8 cellular contexts compared by ENCODE assay signal in genomic region chr3:136194409-136195257, GRCh38. TPM values are rescaled to one million over a fixed set of nuclear protein-coding genes. Genes with fewer than 3 reads are reported as not detected.
DNase-seq lines count a peak whose midpoint lies in the region; ATAC-seq, FAIRE-seq and TF ChIP-seq lines count a peak whose summit lies in the region.

No MANE protein-coding gene starts in this region.

- no peak for FAIRE-seq in HepG2 (lab: Jason Lieb, UNC)

- H3K36me3 ChIP-seq in IMR-90 (ENCODE audit: control insufficient read depth, insufficient read depth, low read length) (no peaks in the 10 kb centered on the region), HepG2 (replicated peaks in 1 of 2; ENCODE audit: control insufficient read depth in 1 of 2, insufficient read depth in 2 of 2, low read length in 2 of 2) (no peaks in the 10 kb centered on the region)

- H3K27me3 Mint-ChIP-seq in activated B cell treated with CpG ODN at 0.5 μM for 24 hours, result no peaks in the 10 kb centered on the region

- peak overlapping the region; percentile 41 for H4K91ac ChIP-seq in IMR-90 (ENCODE audit: insufficient read depth, low read depth, low read length)

- H3K4ac ChIP-seq in IMR-90 (ENCODE audit: low read depth, low read length), result peak overlapping the region; percentile 86

- H4K20me1 ChIP-seq in IMR-90 (ENCODE audit: insufficient read depth, low read length), result peaks cover 61% of the 10 kb centered on the region
- peaks cover 56% of the 10 kb centered on the region for H4K20me1 ChIP-seq in HepG2 (ENCODE audit: insufficient read depth, low read length)

- peak overlapping the region; percentile 93 for H2AK9ac ChIP-seq in IMR-90 (replicated peaks; ENCODE audit: low read depth, low read length, poor library complexity)

- peaks cover 67% of the 10 kb centered on the region for H3K79me2 ChIP-seq in HepG2 (ENCODE audit: insufficient read depth, low read length)

- TF ChIP-seq CTCF in AG09309 (IDR thresholded peaks at IDR 0.05; ENCODE audit: control insufficient read depth, insufficient read depth, low read depth, low read length, missing control alignments), result no peak
- no peak for TF ChIP-seq CTCF in IMR-90 (conservative IDR thresholded peaks at IDR 0.05; ENCODE audit: low read depth, low read length)
- TF ChIP-seq CTCF in activated B cell treated with CpG ODN at 0.5 μM for 24 hours (IDR thresholded peaks at IDR 0.05), result no peak
- TF ChIP-seq CTCF in HepG2 (CRISPR knock-in tag; IDR thresholded peaks at IDR 0.05), result no peak

- H3K14ac ChIP-seq in IMR-90 (replicated peaks; ENCODE audit: low read depth, low read length), result peak overlapping the region; percentile 93

- DNase-seq in AG09309 (ENCODE audit: low read depth) (no peak), IMR-90 (peak; percentile 23), activated B cell treated with CpG ODN at 0.5 μM for 24 hours (peak; percentile 34), caudate nucleus (lab: John Stamatoyannopoulos, UW) (peak in 11 of 61 donors; percentile 4 to 41 (median 20)), HepG2 (ENCODE audit: low spot score) (no peak), NCI-H510A (lab: John Stamatoyannopoulos, UW) (no peak)
- DNase-seq in stimulated activated CD4-positive, alpha-beta T cell treated with anti-CD3 and anti-CD28 coated beads, TNF-alpha, amount 100 ng/mL, for 48 hours (ENCODE audit: low read depth in 3 of 3), result peak; percentile 31 to 54 (median 31)

- H3K9me1 ChIP-seq in IMR-90 (ENCODE audit: insufficient read depth, low read length), result peaks cover 7% of the 10 kb centered on the region

- H3K4me3 Mint-ChIP-seq in activated B cell treated with CpG ODN at 0.5 μM for 24 hours, result peak overlapping the region; percentile 99

- peaks cover 47% of the 10 kb centered on the region for H3K36me3 Mint-ChIP-seq in activated B cell treated with CpG ODN at 0.5 μM for 24 hours (ENCODE audit: low read depth)

- peak overlapping the region; percentile 93 for H3K9ac ChIP-seq in IMR-90 (ENCODE audit: low read depth, low read length)
- H3K9ac ChIP-seq in HepG2 (ENCODE audit: insufficient read depth, low read depth, low read length), result peak overlapping the region; percentile 99

- peak overlapping the region; percentile 59 for H3K18ac ChIP-seq in IMR-90 (ENCODE audit: low read depth, low read length)

- H3K4me1 Mint-ChIP-seq in activated B cell treated with CpG ODN at 0.5 μM for 24 hours, result peaks cover 66% of the 10 kb centered on the region

- ATAC-seq in IMR-90 (ENCODE audit: low read depth), result no peak
- ATAC-seq in activated B cell treated with CpG ODN at 0.5 μM for 24 hours (ENCODE audit: low read depth), result no peak
- ATAC-seq in HepG2, result no peak
- ATAC-seq in HG03159 (IDR thresholded peaks at IDR 0.05; ENCODE audit: unreplicated experiment), result no peak

- H3K27ac Mint-ChIP-seq in activated B cell treated with CpG ODN at 0.5 μM for 24 hours, result peak overlapping the region; percentile 94

- no peaks in the 10 kb centered on the region for H3K9me3 Mint-ChIP-seq in activated B cell treated with CpG ODN at 0.5 μM for 24 hours

- H2AK5ac ChIP-seq in IMR-90 (ENCODE audit: low read depth, low read length), result peak overlapping the region; percentile 81; the same call in 1 of the 2 replicates

- peak overlapping the region; percentile 75 for H3K4me3 ChIP-seq in AG09309 (ENCODE audit: control insufficient read depth, low read depth, low read length)
- H3K4me3 ChIP-seq in IMR-90 (ENCODE audit: insufficient read depth, low read depth, low read length), result peak overlapping the region; percentile 97
- peak overlapping the region; percentile 80 to 93 (median 89) for H3K4me3 ChIP-seq in HepG2 (replicated peaks in 1 of 3; ENCODE audit: insufficient read depth in 1 of 3, low read depth in 2 of 3, low read length in 3 of 3)

- H2BK5ac ChIP-seq in IMR-90 (ENCODE audit: low read depth, low read length, poor library complexity, severe bottlenecking), result peak overlapping the region; percentile 98

- BruUV-seq in IMR-90 (replicated peaks; lab: Mats Ljungman, UMichigan) (no TSS peak), HepG2 (replicated peaks; lab: Mats Ljungman, UMichigan) (no TSS peak)

- H2BK120ac ChIP-seq in IMR-90 (ENCODE audit: low read depth, low read length), result peak overlapping the region; percentile 30

- peak overlapping the region; percentile 81 for H3K27ac ChIP-seq in IMR-90 (ENCODE audit: insufficient read depth, low read length)
- H3K27ac ChIP-seq in caudate nucleus (ENCODE audit: low read depth, low read length), result peak overlapping the region; percentile 99
- peak overlapping the region; percentile 92 for H3K27ac ChIP-seq in HepG2 (ENCODE audit: extremely low read length, insufficient read depth, low read length)

- peak overlapping the region in 1 of 2 experiments; percentile 19; a peak in 2 of 4 replicates for H4K8ac ChIP-seq in IMR-90 (ENCODE audit: low read depth in 2 of 2, low read length in 2 of 2)

- peak overlapping the region; percentile 84 for H2AFZ ChIP-seq in IMR-90 (replicated peaks; ENCODE audit: low read length, poor library complexity)
- no peak overlapping the region for H2AFZ ChIP-seq in HepG2 (ENCODE audit: low read length)

- CTCF ChIA-PET in IMR-90 (lab: Yijun Ruan, JAX) (no interaction called here), activated B cell treated with CpG ODN at 0.5 μM for 24 hours (lab: Charles Lee) (interaction anchor here (0.7 to 1.7 kb wide), 3 partner anchors 116 to 558 kb away, joined by 3 to 6 read pairs (median 4); partner anchors contain the start of gene STAG1), HepG2 (lab: Yijun Ruan, JAX; ENCODE audit: low intra/inter-chr PET ratio, low total read pairs) (no interaction called here)

- H3K27me3 ChIP-seq in IMR-90 (ENCODE audit: control insufficient read depth, insufficient read depth, low read length) (no peaks in the 10 kb centered on the region), HepG2 (ENCODE audit: control insufficient read depth in 1 of 2, insufficient read depth in 2 of 2, low read length in 2 of 2) (no peaks in the 10 kb centered on the region)

- H4K5ac ChIP-seq in IMR-90 (ENCODE audit: low read depth, low read length), result peak overlapping the region; percentile 57; the same call in 1 of the 2 replicates

- H3K23ac ChIP-seq in IMR-90 (ENCODE audit: low read depth, low read length), result peak overlapping the region; percentile 98

- H3K4me1 ChIP-seq in IMR-90 (ENCODE audit: control insufficient read depth, insufficient read depth, low read length), result peaks cover 5% of the 10 kb centered on the region
- H3K4me1 ChIP-seq in HepG2 (ENCODE audit: insufficient read depth, low read length), result peaks cover 42% of the 10 kb centered on the region

- H3K9me3 ChIP-seq in IMR-90 (ENCODE audit: control insufficient read depth, insufficient read depth, low read length) (no peaks in the 10 kb centered on the region), HepG2 (ENCODE audit: low read length) (no peaks in the 10 kb centered on the region)

- peak overlapping the region; percentile 91 for H3K56ac ChIP-seq in IMR-90 (ENCODE audit: extremely low read depth, insufficient read depth, low read length)

- in situ Hi-C loops in IMR-90 (cut with MboI; ENCODE audit: low sequenced_read_pairs), result no loop called here
- in situ Hi-C loops in HepG2 (cut with HindIII; ENCODE audit: extremely low pct_ligation_motif_present, low pct_unique_long_range_greater_than_20kb), result loop anchor here (5.0 kb wide), 1 partner anchor 53 kb away; no protein-coding TSS in a partner anchor

- peaks cover 0 to 18% of the 10 kb centered on the region in 2 experiments; a peak in 2 of 4 replicates for H3K79me1 ChIP-seq in IMR-90 (ENCODE audit: low read depth in 1 of 2, low read length in 2 of 2)

- no peak for TF ChIP-seq EP300 in HepG2 (IDR thresholded peaks at IDR 0.05; ENCODE audit: low read depth in 2 of 2, low read length in 2 of 2)
- TF ChIP-seq EP300 in HepG2 (CRISPR knock-in tag; IDR thresholded peaks at IDR 0.05; ENCODE audit: borderline replicate concordance), result no peak

- dilution Hi-C loops in IMR-90 (cut with HindIII; ENCODE audit: low sequenced_read_pairs, unreplicated experiment), result no loop called here

- TF ChIP-seq RAD21 in IMR-90 (IDR thresholded peaks at IDR 0.05; ENCODE audit: low read length) (no peak), HepG2 (CRISPR knock-in tag; IDR thresholded peaks at IDR 0.05) (no peak)

- TF ChIP-seq POLR2A in IMR-90 (IDR thresholded peaks at IDR 0.05; ENCODE audit: low read depth, low read length) (no peak), HepG2 (IDR thresholded peaks at IDR 0.05; ENCODE audit: insufficient read depth in 1 of 2, low read depth in 2 of 2, low read length in 2 of 2) (no peak)

- 0 out of 2 replicates have a peak overlapping the region, but pooled peaks have one; percentile 17 for H2BK20ac ChIP-seq in IMR-90 (ENCODE audit: low read depth, low read length)

- WGBS in IMR-90 (ENCODE audit: extremely low coverage in 2 of 2, insufficient read length in 1 of 2), 2 experiments, result 3% methylated on average over 31 of the region's 47 CpGs; no CpG with 5 or more reads in 1 of the 2 experiments
- WGBS in HepG2 (ENCODE audit: low lambda C conversion rate), result 1% methylated on average over 46 of the region's 47 CpGs

- POLR2A ChIA-PET in IMR-90 (lab: Charles Lee; ENCODE audit: unreplicated experiment) (interaction anchor here (0.5 to 0.6 kb wide), 3 partner anchors 10 to 736 kb away, joined by 3 to 10 read pairs (median 3); no protein-coding TSS in a partner anchor), activated B cell treated with CpG ODN at 0.5 μM for 24 hours (lab: Charles Lee) (interaction anchor here (0.6 to 5.4 kb wide), 13 partner anchors 9 to 1900 kb away, joined by 3 to 135 read pairs (median 7); partner anchors contain the start of genes NCK1, PCCB and STAG1), HepG2 (lab: Yijun Ruan, JAX) (interaction anchor here (3.1 to 4.9 kb wide), 3 partner anchors 8 to 60 kb away, joined by 30 to 131 read pairs (median 41); partner anchors contain the start of gene PCCB)

- H3K4me2 ChIP-seq in IMR-90 (ENCODE audit: low read depth, low read length) (peak overlapping the region; percentile 74), HepG2 (ENCODE audit: low read depth, low read length) (peak overlapping the region; percentile 79)

- H2BK15ac ChIP-seq in IMR-90 (ENCODE audit: low read depth, low read length), result no peak overlapping the region

- intact Hi-C loops in IMR-90 (cut with micrococcal nuclease), result loop anchor here (2.0 to 5.0 kb wide), 4 partner anchors 52 to 818 kb away; partner anchors contain the start of gene NCK1
- intact Hi-C loops in activated B cell treated with CpG ODN at 0.5 μM for 24 hours (cut with micrococcal nuclease), result loop anchor here (1.0 to 5.0 kb wide), 5 partner anchors 8 to 1978 kb away; partner anchors contain the start of gene DBR1
- intact Hi-C loops in HepG2 (cut with micrococcal nuclease; ENCODE audit: unreplicated experiment), result loop anchor here (5.0 to 10.0 kb wide), 2 partner anchors 117 to 560 kb away; partner anchors contain the start of gene STAG1

RNA-seq across cellular contexts. Expression of gene MSL2, which starts 1.5 kb away (rescaled TPM):
- total RNA-seq in IMR-90 (2012; rRNA removed), result 13.6 and 20.8 TPM in 2 replicates
- polyA plus RNA-seq in IMR-90 (2012; rRNA removed), result 4.0 and 7.1 TPM in 2 replicates
- 1.2 and 2.3 TPM in 2 replicates for polyA plus RNA-seq in IMR-90 (2012; cell fraction: cytosol; rRNA removed)
- polyA plus RNA-seq in IMR-90 (2012; cell fraction: nucleus; rRNA removed; ENCODE audit: low replicate concordance), result 0.79 and 3.5 TPM in 2 replicates
- total RNA-seq in activated B cell treated with CpG ODN at 0.5 μM for 24 hours, result 58.0 and 59.4 TPM in 2 replicates
- total RNA-seq in HepG2 (2016; rRNA removed; fragmentation: Illumina TruSeq; extraction: Trizol), result 11.7 and 17.1 TPM in 2 replicates
- 1.8 and 2.0 TPM in 2 replicates for total RNA-seq in HepG2 (2016; cell fraction: cytosol; rRNA removed; fragmentation: Illumina TruSeq; extraction: Trizol; ENCODE audit: low read depth)
- 10.6 and 15.3 TPM in 2 replicates for total RNA-seq in HepG2 (2016; cell fraction: insoluble cytoplasmic fraction; rRNA removed; fragmentation: Illumina TruSeq; extraction: Trizol)
- 8.2 and 11.6 TPM in 2 replicates for total RNA-seq in HepG2 (2016; cell fraction: membrane; rRNA removed; fragmentation: Illumina TruSeq; extraction: Trizol)
- total RNA-seq in HepG2 (2016; cell fraction: nucleus; rRNA removed; fragmentation: Illumina TruSeq; extraction: Trizol), result 17.1 and 20.1 TPM in 2 replicates
- polyA plus RNA-seq in HepG2 (2011; rRNA removed), result 4.8 and 6.9 TPM in 2 replicates
- 2.3 and 3.2 TPM in 2 replicates for polyA plus RNA-seq in HepG2 (2011; cell fraction: cytosol; rRNA removed)
- 5.1 and 5.2 TPM in 2 replicates for polyA plus RNA-seq in HepG2 (2011; cell fraction: nucleus; rRNA removed)
- polyA plus RNA-seq in HepG2 (2012), result 12.3 and 16.1 TPM in 2 replicates
- 0.44 and 0.52 TPM in 2 replicates for polyA plus RNA-seq in HepG2 (2016; cell fraction: cytosol; fragmentation: Illumina TruSeq; extraction: Trizol; ENCODE audit: low read depth)
- 11.7 and 11.8 TPM in 2 replicates for polyA plus RNA-seq in HepG2 (2016; cell fraction: insoluble cytoplasmic fraction; fragmentation: Illumina TruSeq; extraction: Trizol; ENCODE audit: low read depth)
- polyA plus RNA-seq in HepG2 (2016; cell fraction: membrane; fragmentation: Illumina TruSeq; extraction: Trizol; ENCODE audit: low read depth), result 3.9 and 4.0 TPM in 2 replicates
- 21.5 and 22.8 TPM in 2 replicates for polyA plus RNA-seq in HepG2 (2016; cell fraction: nucleus; fragmentation: Illumina TruSeq; extraction: Trizol; ENCODE audit: insufficient read depth, low read depth)
- 10.5 and 12.2 TPM in 2 replicates for polyA minus RNA-seq in HepG2 (2011; rRNA and poly(A)+ RNA removed; ENCODE audit: low replicate concordance)
- 7.3 and 8.4 TPM in 2 replicates for polyA minus RNA-seq in HepG2 (2011; cell fraction: cytosol; rRNA and poly(A)+ RNA removed)
- 20.3 and 20.6 TPM in 2 replicates for polyA minus RNA-seq in HepG2 (2011; cell fraction: nucleus; rRNA and poly(A)+ RNA removed)

RNA-seq across cellular contexts. Expression of gene PCCB, which starts 55.5 kb away (rescaled TPM):
- total RNA-seq in IMR-90 (2012; rRNA removed), result 63.6 and 76.2 TPM in 2 replicates
- 37.3 and 40.5 TPM in 2 replicates for polyA plus RNA-seq in IMR-90 (2012; rRNA removed)
- 26.1 and 27.1 TPM in 2 replicates for polyA plus RNA-seq in IMR-90 (2012; cell fraction: cytosol; rRNA removed)
- polyA plus RNA-seq in IMR-90 (2012; cell fraction: nucleus; rRNA removed; ENCODE audit: low replicate concordance), result 15.2 and 19.3 TPM in 2 replicates
- total RNA-seq in activated B cell treated with CpG ODN at 0.5 μM for 24 hours, result 31.2 and 31.8 TPM in 2 replicates
- total RNA-seq in HepG2 (2016; rRNA removed; fragmentation: Illumina TruSeq; extraction: Trizol), result 88.7 and 92.6 TPM in 2 replicates
- 12.6 and 13.9 TPM in 2 replicates for total RNA-seq in HepG2 (2016; cell fraction: cytosol; rRNA removed; fragmentation: Illumina TruSeq; extraction: Trizol; ENCODE audit: low read depth)
- 86.2 and 86.5 TPM in 2 replicates for total RNA-seq in HepG2 (2016; cell fraction: insoluble cytoplasmic fraction; rRNA removed; fragmentation: Illumina TruSeq; extraction: Trizol)
- 18.4 and 19.4 TPM in 2 replicates for total RNA-seq in HepG2 (2016; cell fraction: membrane; rRNA removed; fragmentation: Illumina TruSeq; extraction: Trizol)
- total RNA-seq in HepG2 (2016; cell fraction: nucleus; rRNA removed; fragmentation: Illumina TruSeq; extraction: Trizol), result 39.0 and 46.0 TPM in 2 replicates
- 65.7 and 84.1 TPM in 2 replicates for polyA plus RNA-seq in HepG2 (2011; rRNA removed)
- 73.5 and 80.5 TPM in 2 replicates for polyA plus RNA-seq in HepG2 (2011; cell fraction: cytosol; rRNA removed)
- polyA plus RNA-seq in HepG2 (2011; cell fraction: nucleus; rRNA removed), result 32.3 and 33.5 TPM in 2 replicates
- 46.3 and 51.2 TPM in 2 replicates for polyA plus RNA-seq in HepG2 (2012)
- polyA plus RNA-seq in HepG2 (2016; cell fraction: cytosol; fragmentation: Illumina TruSeq; extraction: Trizol; ENCODE audit: low read depth), result 8.8 and 9.8 TPM in 2 replicates
- 79.0 and 82.3 TPM in 2 replicates for polyA plus RNA-seq in HepG2 (2016; cell fraction: insoluble cytoplasmic fraction; fragmentation: Illumina TruSeq; extraction: Trizol; ENCODE audit: low read depth)
- 12.1 and 16.2 TPM in 2 replicates for polyA plus RNA-seq in HepG2 (2016; cell fraction: membrane; fragmentation: Illumina TruSeq; extraction: Trizol; ENCODE audit: low read depth)
- 48.2 and 50.0 TPM in 2 replicates for polyA plus RNA-seq in HepG2 (2016; cell fraction: nucleus; fragmentation: Illumina TruSeq; extraction: Trizol; ENCODE audit: insufficient read depth, low read depth)
- polyA minus RNA-seq in HepG2 (2011; rRNA and poly(A)+ RNA removed; ENCODE audit: low replicate concordance), result 84.6 and 96.9 TPM in 2 replicates
- 40.2 and 42.1 TPM in 2 replicates for polyA minus RNA-seq in HepG2 (2011; cell fraction: cytosol; rRNA and poly(A)+ RNA removed)
- 25.9 and 27.0 TPM in 2 replicates for polyA minus RNA-seq in HepG2 (2011; cell fraction: nucleus; rRNA and poly(A)+ RNA removed)

Comparison
In these comparisons a context has a peak if more than half of its experiments do, and no peak if none do; other contexts are left out.
1. DNase-seq: peak in IMR-90 (single experiment), activated B cell treated with CpG ODN at 0.5 μM for 24 hours (single experiment) and stimulated activated CD4-positive, alpha-beta T cell treated with anti-CD3 and anti-CD28 coated beads, TNF-alpha, amount 100 ng/mL, for 48 hours (3 of 3); none in AG09309 (single experiment), HepG2 (single experiment) and NCI-H510A (single experiment).
2. Peak in every context shown above with its lines, with median percentiles within 50 percentile points of each other: H3K4me3 ChIP-seq and H3K27ac ChIP-seq.